11 cellular contexts compared by ENCODE assay signal in genomic region chr19:34350161-34350561, GRCh38. TPM values are rescaled to one million over a fixed set of nuclear protein-coding genes. Genes with fewer than 3 reads are reported as not detected.
DNase-seq lines count a peak whose midpoint lies in the region; ATAC-seq and TF ChIP-seq lines count a peak whose summit lies in the region.
"Had no signal": no experiment of that assay in that cellular context is flagged by ENCODE, and none has a peak within 500 bp of the region (broad histone marks: within the 10 kb centered on the region; RNA-seq: fewer than 3 reads in every experiment).

No MANE protein-coding gene starts in this region.

- peaks cover 7% of the 10 kb centered on the region for H3K4me1 Mint-ChIP-seq in nephron

- peak overlapping the region in 2 of 3 experiments; percentile 4 to 23 for H3K27ac Mint-ChIP-seq in nephron

- DNase-seq in Peyer's patch (peak in 2 of 3 donors; percentile 53 to 69), SKM-1 treated with dmso at 0.1 percent for 144 hours (lab: John Stamatoyannopoulos, UW; ENCODE audit: unreplicated experiment) (no peak), GF-D8 (lab: John Stamatoyannopoulos, UW) (no peak)
- peak; percentile 61 to 72 for DNase-seq in activated T-cell treated with anti-CD3 and anti-CD28 coated beads, Interleukin-2, amount 50 U/mL, for 48 hours
- DNase-seq: brain microvascular endothelial cell, hypothalamus, KG1, testis had no signal

- H3K9me3 ChIP-seq in Peyer's patch (no peaks in the 10 kb centered on the region), thymus (ENCODE audit: control insufficient read depth) (no peaks in the 10 kb centered on the region)
- H3K9me3 ChIP-seq: testis had no signal

- no peak for TF ChIP-seq POLR2A in Peyer's patch (IDR thresholded peaks at IDR 0.05)

- no peaks in the 10 kb centered on the region for H3K27me3 Mint-ChIP-seq in nephron (ENCODE audit: low read depth)

- no peaks in the 10 kb centered on the region for H3K9me3 Mint-ChIP-seq in nephron

- H3K36me3 ChIP-seq in Peyer's patch: peaks cover 0 to 63% (median 0%) of the 10 kb centered on the region in 3 donors
- peaks cover 31% of the 10 kb centered on the region for H3K36me3 ChIP-seq in thymus (ENCODE audit: control insufficient read depth, insufficient read depth)

- H3K4me3 ChIP-seq in Peyer's patch: no peak overlapping the region
- H3K4me3 ChIP-seq in thymus (ENCODE audit: low read length): peak overlapping the region; percentile 5
- H3K4me3 ChIP-seq: testis had no signal

- ATAC-seq in HG03432 (IDR thresholded peaks at IDR 0.05; ENCODE audit: unreplicated experiment): no peak

- WGBS in thymus: 13% methylated on average over 7 of the region's 7 CpGs

- H3K4me3 Mint-ChIP-seq in nephron: no peak overlapping the region

- H3K27me3 ChIP-seq in Peyer's patch: no peaks in the 10 kb centered on the region
- H3K27me3 ChIP-seq in thymus (ENCODE audit: control insufficient read depth, insufficient read depth): no peaks in the 10 kb centered on the region
- H3K27me3 ChIP-seq: brain microvascular endothelial cell, testis had no signal

- H3K4me1 ChIP-seq in Peyer's patch (peaks cover 0 to 10% (median 0%) of the 10 kb centered on the region in 4 donors), thymus (ENCODE audit: control insufficient read depth, insufficient read depth, low read length) (peaks cover 14% of the 10 kb centered on the region)
- H3K4me1 ChIP-seq: testis had no signal

- TF ChIP-seq CTCF in Peyer's patch (IDR thresholded peaks at IDR 0.05) (no peak), nephron (IDR thresholded peaks at IDR 0.05; ENCODE audit: unreplicated experiment in 3 of 3) (no peak)

- H3K36me3 Mint-ChIP-seq in nephron (ENCODE audit: low read depth): peaks cover 49% of the 10 kb centered on the region

- H3K27ac ChIP-seq in Peyer's patch: peak overlapping the region in 3 of 4 donors; percentile 8 to 32 (median 31)
- peak overlapping the region; percentile 95 for H3K27ac ChIP-seq in thymus (ENCODE audit: low read depth)
- H3K27ac ChIP-seq: brain microvascular endothelial cell, testis had no signal

RNA-seq across cellular contexts. Expression of gene GPI, which starts 14.8 kb away (rescaled TPM):
- 100 to 1,000 TPM; 191 to 292 (median 234) TPM for total RNA-seq in Peyer's patch
- 90.1 TPM for polyA plus RNA-seq in thymus

RNA-seq across cellular contexts. Expression of gene PDCD2L, which starts 54.0 kb away (rescaled TPM):
- 10 to 100 TPM in 2 of 4 donors, 1 to 10 TPM in 2; 8.6 to 14.0 (median 10.3) TPM for total RNA-seq in Peyer's patch
- polyA plus RNA-seq in thymus: 10.5 TPM

Comparison
In these comparisons a context has a peak if more than half of its experiments do, and no peak if none do; other contexts are left out.
1. DNase-seq: peak in Peyer's patch (2 of 3) and activated T-cell treated with anti-CD3 and anti-CD28 coated beads, Interleukin-2, amount 50 U/mL, for 48 hours (2 of 2); none in SKM-1 treated with dmso at 0.1 percent for 144 hours (single experiment) and GF-D8 (single experiment).